ENCODE assay signal across 12 cellular contexts in genomic region chr13:98506343-98507059, GRCh38.
A peak's percentile ranks its signal among the peaks of the same experiment; 100 is the strongest.
DNase-seq lines count a peak whose midpoint lies in the region; ATAC-seq, FAIRE-seq and TF ChIP-seq lines count a peak whose summit lies in the region.
"Had no signal": no experiment of that assay in that cellular context is flagged by ENCODE, and none has a peak within 500 bp of the region (broad histone marks: within the 10 kb centered on the region; RNA-seq: fewer than 3 reads in every experiment).

No MANE protein-coding gene starts in this region.

- no peak for TF ChIP-seq RAD21 in A549 (conservative IDR thresholded peaks at IDR 0.05 in 1 of 2, IDR thresholded peaks at IDR 0.05 in 1 of 2)

- H3K36me3 Mint-ChIP-seq in neural progenitor cell = peaks cover 28% of the 10 kb centered on the region
- peaks cover 0 to 37% (median 19%) of the 10 kb centered on the region in 3 donors for H3K36me3 Mint-ChIP-seq in immature natural killer cell

- peaks cover 57% of the 10 kb centered on the region for H3K4me1 Mint-ChIP-seq in neural progenitor cell
- peaks cover 72 to 87% of the 10 kb centered on the region in 2 donors for H3K4me1 Mint-ChIP-seq in immature natural killer cell

- intact Hi-C loops in esophagus squamous epithelium (cut with DNase I) = no loop called here

- POLR2A ChIA-PET in A549 (lab: Yijun Ruan, JAX) = interaction anchor here (1.2 kb wide), 1 partner anchor 22 kb away, joined by 8 read pairs; no protein-coding TSS in a partner anchor

- ATAC-seq in A549 = no peak
- ATAC-seq in GM21737 (IDR thresholded peaks at IDR 0.05; ENCODE audit: unreplicated experiment) = no peak

- peaks cover 99% of the 10 kb centered on the region for H3K79me2 ChIP-seq in neural progenitor cell (ENCODE audit: low read depth)

- H3K4me2 ChIP-seq in A549 = peak overlapping the region; percentile 77
- peak overlapping the region; percentile 35 for H3K4me2 ChIP-seq in neural progenitor cell

- peak overlapping the region; percentile 47 for H3K27ac Mint-ChIP-seq in neural progenitor cell
- H3K27ac Mint-ChIP-seq in immature natural killer cell = no peak overlapping the region

- CTCF ChIA-PET in A549 (lab: Yijun Ruan, JAX) = interaction anchor here (1.6 to 3.8 kb wide), 3 partner anchors 21 to 147 kb away, joined by 4 to 12 read pairs (median 6); no protein-coding TSS in a partner anchor

- H3F3A ChIP-seq in neural progenitor cell (ENCODE audit: low read depth) = peaks cover 27% of the 10 kb centered on the region

- H3K9me3 Mint-ChIP-seq in neural progenitor cell = no peaks in the 10 kb centered on the region
- peaks cover 0 to 2% (median 0%) of the 10 kb centered on the region in 6 donors for H3K9me3 Mint-ChIP-seq in immature natural killer cell

- H3K4me1 ChIP-seq in A549 (peaks cover 46% of the 10 kb centered on the region), NT2/D1 (ENCODE audit: insufficient read depth, insufficient read length) (peaks cover 17% of the 10 kb centered on the region), esophagus squamous epithelium (peaks cover 45 to 100% (median 70%) of the 10 kb centered on the region in 3 donors), neural progenitor cell (peaks cover 42% of the 10 kb centered on the region)

- no peak for DNase-seq in A549 (ENCODE audit: low read depth in 1 of 2, low spot score in 1 of 2)
- no peak for DNase-seq in NT2/D1 (ENCODE audit: low read depth, low spot score)
- no peak for DNase-seq in esophagus squamous epithelium (lab: John Stamatoyannopoulos, UW)
- no peak for DNase-seq in neural progenitor cell (ENCODE audit: low spot score)
- DNase-seq in immature natural killer cell = no peak
- DNase-seq in ecto neural progenitor cell (ENCODE audit: low spot score) = no peak
- DNase-seq in SHP77 treated with DMSO at 0.1 percent for 48 hours (lab: John Stamatoyannopoulos, UW) = no peak
- DNase-seq: activated CD4-positive, alpha-beta T cell treated with anti-CD3 and anti-CD28 coated beads for 48 hours; GF-D8; GOT3; KG1 had no signal

- no peak for TF ChIP-seq EP300 in A549 (IDR thresholded peaks at IDR 0.05)

- H3K36me3 ChIP-seq in NT2/D1 (ENCODE audit: insufficient read depth, insufficient read length, low read length) (peaks cover 17% of the 10 kb centered on the region), esophagus squamous epithelium (peaks cover 0 to 27% (median 0%) of the 10 kb centered on the region in 3 donors), neural progenitor cell (no peaks in the 10 kb centered on the region)

- H3K27me3 ChIP-seq in NT2/D1 (ENCODE audit: insufficient read depth, insufficient read length) (no peaks in the 10 kb centered on the region), esophagus squamous epithelium (no peaks in the 10 kb centered on the region), neural progenitor cell (no peaks in the 10 kb centered on the region)

- no peak overlapping the region for H3K4me3 ChIP-seq in A549
- no peak overlapping the region for H3K4me3 ChIP-seq in NT2/D1 (ENCODE audit: insufficient read length, low read depth)
- H3K4me3 ChIP-seq in esophagus squamous epithelium = no peak overlapping the region
- no peak overlapping the region for H3K4me3 ChIP-seq in neural progenitor cell

- peak overlapping the region; percentile 74 to 82; a peak in 4 of 6 replicates for H3K27ac ChIP-seq in A549
- peak overlapping the region; percentile 37 to 78 (median 70) for H3K27ac ChIP-seq in esophagus squamous epithelium
- peak overlapping the region; percentile 63 for H3K27ac ChIP-seq in neural progenitor cell

- no peak overlapping the region for H3K4me3 Mint-ChIP-seq in neural progenitor cell
- H3K4me3 Mint-ChIP-seq in immature natural killer cell = no peak overlapping the region

- FAIRE-seq in A549 (lab: Jason Lieb, UNC) = no peak

- TF ChIP-seq POLR2A in A549 (IDR thresholded peaks at IDR 0.05; ENCODE audit: low read length) = no peak
- TF ChIP-seq POLR2A in esophagus squamous epithelium (IDR thresholded peaks at IDR 0.05) = no peak

- TF ChIP-seq CTCF in A549 (IDR thresholded peaks at IDR 0.05) (no peak), esophagus squamous epithelium (IDR thresholded peaks at IDR 0.05) (no peak), neural progenitor cell (IDR thresholded peaks at IDR 0.05) (no peak)

- no peak overlapping the region for H2AFZ ChIP-seq in neural progenitor cell (replicated peaks)

- no peaks in the 10 kb centered on the region for H3K9me3 ChIP-seq in A549
- H3K9me3 ChIP-seq in NT2/D1 (ENCODE audit: insufficient read depth, low read length) = no peaks in the 10 kb centered on the region
- H3K9me3 ChIP-seq in esophagus squamous epithelium = no peaks in the 10 kb centered on the region
- no peaks in the 10 kb centered on the region for H3K9me3 ChIP-seq in neural progenitor cell (ENCODE audit: low read depth)

- H3K9ac ChIP-seq in NT2/D1 (ENCODE audit: insufficient read length, low read depth) (peak overlapping the region; percentile 26), neural progenitor cell (no peak overlapping the region)

- H3K27me3 Mint-ChIP-seq in neural progenitor cell (ENCODE audit: insufficient read depth, low read depth) (peaks cover 4% of the 10 kb centered on the region), immature natural killer cell (ENCODE audit: low read depth in 3 of 3) (peaks cover 7 to 12% (median 11%) of the 10 kb centered on the region in 3 donors)

- 93% methylated on average over 22 of the region's 24 CpGs for WGBS in A549 (ENCODE audit: missing lambda C conversion rate)
- WGBS in esophagus squamous epithelium, 2 donors = 80 to 87% methylated on average over 21 to 24 of the region's 24 CpGs

- H4K20me1 ChIP-seq in neural progenitor cell (ENCODE audit: low read depth) = peaks cover 97% of the 10 kb centered on the region

TF ChIP-seq in A549, 52 proteins besides CTCF, POLR2A, EP300 and RAD21:
- TF ChIP-seq EHF (CRISPR knock-in tag; IDR thresholded peaks at IDR 0.05) (no peak), HMGXB4 (CRISPR knock-in tag; IDR thresholded peaks at IDR 0.05; ENCODE audit: borderline replicate concordance) (no peak), TP53 (CRISPR knock-in tag; IDR thresholded peaks at IDR 0.05) (no peak), HOXA7 (CRISPR knock-in tag; IDR thresholded peaks at IDR 0.05) (no peak), ZNF302 (CRISPR knock-in tag; IDR thresholded peaks at IDR 0.05) (no peak)
